Comparison of ENCODE assay signal across 19 cellular contexts in genomic region chr9:76891279-76891678, GRCh38. TPM values are rescaled to one million over a fixed set of nuclear protein-coding genes. Genes with fewer than 3 reads are reported as not detected.
"Had no signal": no experiment of that assay in that cellular context is flagged by ENCODE, and none has a peak within 500 bp of the region (broad histone marks: within the 10 kb centered on the region; RNA-seq: fewer than 3 reads in every experiment).

No MANE protein-coding gene starts in this region.

- DNase-seq: activated CD4-positive, alpha-beta memory T cell treated with anti-CD3 and anti-CD28 coated beads for 36 hours; activated CD4-positive, alpha-beta T cell treated with anti-CD3 and anti-CD28 coated beads for 4 hours; activated CD4-positive, CD25-positive, alpha-beta regulatory T cell; activated naive CD4-positive, alpha-beta T cell treated with anti-CD3 and anti-CD28 coated beads for 36 hours; activated naive CD8-positive, alpha-beta T cell treated with anti-CD3 and anti-CD28 coated beads, Interleukin-2, amount 10 ng/mL, durations not matched to agents 7 days and 5 days; activated T-cell treated with anti-CD3 and anti-CD28 coated beads, Interleukin-2, amount 50 U/mL, for 48 hours; amniotic stem cell; effector CD8-positive, alpha-beta T cell; head of caudate nucleus; naive thymus-derived CD8-positive, alpha-beta T cell; retina; stimulated activated CD4-positive, alpha-beta T cell treated with anti-CD3 and anti-CD28 coated beads, Interleukin-4, amount 100 ng/mL, for 24 hours; stimulated activated naive CD8-positive, alpha-beta T cell treated with anti-CD3 and anti-CD28 coated beads, Interleukin-15, Interleukin-2, amounts not matched to agents 100 U/mL and 50 U/mL, for 24 hours; T-helper 1 cell; upper lobe of right lung had no signal

- H3K27ac ChIP-seq: cardiac muscle cell, SJSA1, upper lobe of right lung had no signal

- ATAC-seq: left lobe of liver; naive thymus-derived CD8-positive, alpha-beta T cell; stimulated activated naive CD8-positive, alpha-beta T cell treated with anti-CD3 and anti-CD28 coated beads, Interleukin-15, Interleukin-2, amounts not matched to agents 100 U/mL and 50 U/mL, for 24 hours; upper lobe of right lung had no signal

- H3K27me3 ChIP-seq: SJSA1 had no signal

- H3K4me1 ChIP-seq: SJSA1, upper lobe of right lung had no signal

- H3K4me3 ChIP-seq: cardiac muscle cell, lung, SJSA1, upper lobe of right lung had no signal

- H3K9me3 ChIP-seq: SJSA1, upper lobe of right lung had no signal

- H3K36me3 ChIP-seq: cardiac muscle cell, SJSA1, upper lobe of right lung had no signal

RNA-seq across cellular contexts. Expression of gene PRUNE2, which starts 14.6 kb away (rescaled TPM):
- total RNA-seq: naive thymus-derived CD8-positive, alpha-beta T cell had no signal
- polyA plus RNA-seq: naive thymus-derived CD8-positive, alpha-beta T cell had no signal
